8 cellular contexts compared by ENCODE assay signal in the genomic region with DNA sequence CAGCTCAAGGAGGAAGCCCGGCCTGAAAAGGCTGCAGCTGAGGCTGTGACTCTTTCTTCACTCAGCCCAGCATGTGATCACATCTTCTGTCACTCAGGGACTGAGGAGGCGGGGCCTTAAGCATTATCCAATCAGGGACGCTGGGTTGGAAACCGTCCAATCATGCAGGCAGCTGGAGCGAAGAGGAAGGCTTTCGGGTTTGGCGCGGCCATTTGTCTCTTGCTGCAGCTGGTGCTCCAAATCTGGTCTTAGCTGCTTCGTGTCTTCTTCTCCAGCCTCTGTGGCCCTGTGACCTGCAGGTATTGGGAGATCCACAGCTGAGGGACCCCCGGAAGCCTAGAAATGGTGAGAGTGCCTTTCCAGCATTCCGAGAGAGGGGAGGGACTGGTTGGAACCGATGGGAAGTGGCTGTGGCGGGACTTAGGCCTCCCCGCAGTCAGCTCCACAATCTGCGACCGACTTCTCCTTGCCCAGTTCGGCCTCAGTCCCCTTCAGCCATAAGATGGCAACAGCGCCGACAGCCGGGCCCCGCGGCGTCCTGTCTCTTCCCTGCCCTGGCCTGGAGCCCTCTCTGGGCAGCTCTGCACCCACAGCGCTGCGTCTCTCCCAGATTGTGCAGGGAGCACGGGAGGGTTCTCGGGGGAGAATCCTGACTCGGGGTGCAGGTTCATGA. TPM values are rescaled to one million over a fixed set of nuclear protein-coding genes. Genes with fewer than 3 reads are reported as not detected.
DNase-seq lines count a peak whose midpoint lies in the region; ATAC-seq and TF ChIP-seq lines count a peak whose summit lies in the region.

ZNF90 (plus strand) TSS at position 210 of the 673 bp plus-strand sequence; CDS start at position 343, 133 bp downstream.

- H3K36me3 ChIP-seq in Panc1 (ENCODE audit: control insufficient read depth, insufficient read depth, low read length) = no peaks in the 10 kb centered on the region

- peak within 1 kb of the TSS; percentile 63 for H3K27ac Mint-ChIP-seq in activated naive CD4-positive, alpha-beta T cell treated with anti-CD3 and anti-CD28 coated beads for 36 hours

- H3K4me1 Mint-ChIP-seq in activated naive CD4-positive, alpha-beta T cell treated with anti-CD3 and anti-CD28 coated beads for 36 hours (ENCODE audit: low read depth) = peaks cover 9% of the 10 kb centered on the region

- CTCF ChIA-PET in Panc1 (lab: Charles Lee) = no interaction called here
- CTCF ChIA-PET in activated naive CD4-positive, alpha-beta T cell treated with anti-CD3 and anti-CD28 coated beads for 36 hours (lab: Charles Lee) = interaction anchor here (0.8 kb wide), 3 partner anchors 25 to 160 kb away, joined by 3 read pairs; no protein-coding TSS in a partner anchor

- intact Hi-C loops in Panc1 (cut with micrococcal nuclease; ENCODE audit: unreplicated experiment) = no loop called here
- intact Hi-C loops in activated naive CD4-positive, alpha-beta T cell treated with anti-CD3 and anti-CD28 coated beads for 36 hours (cut with micrococcal nuclease) = loop anchor here (1.0 to 5.0 kb wide), 7 partner anchors 26 to 1689 kb away; partner anchors contain the start of genes ZNF100, ZNF486, ZNF506 and ZNF682

- in situ Hi-C loops in Panc1 (cut with HindIII; ENCODE audit: low pct_unique_long_range_greater_than_20kb, low sequenced_read_pairs) = no loop called here

- peak within 1 kb of the TSS; percentile 97 for H3K4me3 Mint-ChIP-seq in activated naive CD4-positive, alpha-beta T cell treated with anti-CD3 and anti-CD28 coated beads for 36 hours

- H3K27me3 ChIP-seq in Panc1 (ENCODE audit: control insufficient read depth, insufficient read depth, low read length) = no peaks in the 10 kb centered on the region

- peaks cover 35% of the 10 kb centered on the region for H3K36me3 Mint-ChIP-seq in activated naive CD4-positive, alpha-beta T cell treated with anti-CD3 and anti-CD28 coated beads for 36 hours (ENCODE audit: low read depth)

- no TSS peak for BruUV-seq in Panc1 (replicated peaks; lab: Mats Ljungman, UMichigan)

- H3K27me3 Mint-ChIP-seq in activated naive CD4-positive, alpha-beta T cell treated with anti-CD3 and anti-CD28 coated beads for 36 hours (ENCODE audit: low read depth) = no peaks in the 10 kb centered on the region

- ATAC-seq in GM18517 (IDR thresholded peaks at IDR 0.05; ENCODE audit: unreplicated experiment) (peak; percentile 97), HG03025 (IDR thresholded peaks at IDR 0.05; ENCODE audit: low FRiP score, unreplicated experiment) (peak; percentile 66), Panc1 (peak; percentile 99), GM18867 (IDR thresholded peaks at IDR 0.05; ENCODE audit: unreplicated experiment) (no peak)

- TF ChIP-seq CTCF in Panc1 (IDR thresholded peaks at IDR 0.05) = no peak

- H3K9me3 ChIP-seq in Panc1 (ENCODE audit: control insufficient read depth, insufficient read depth, low read depth, low read length) = no peaks in the 10 kb centered on the region

- H3K9me3 Mint-ChIP-seq in activated naive CD4-positive, alpha-beta T cell treated with anti-CD3 and anti-CD28 coated beads for 36 hours = no peaks in the 10 kb centered on the region

- H3K4me1 ChIP-seq in Panc1 (ENCODE audit: control insufficient read depth, insufficient read depth, low read length) = peaks cover 3% of the 10 kb centered on the region; the same call in 1 of the 2 replicates

- DNase-seq in Panc1 (ENCODE audit: low read depth, low spot score) (peak; percentile 83), globus pallidus (ENCODE audit: low spot score) (peak; percentile 98), non-pigmented ciliary epithelial cell (ENCODE audit: low read depth) (peak; percentile 94), stromal cell of bone marrow (ENCODE audit: low read depth) (peak; percentile 94)
- peak; percentile 98 for DNase-seq in activated naive CD4-positive, alpha-beta T cell treated with anti-CD3 and anti-CD28 coated beads for 36 hours

- POLR2A ChIA-PET in Panc1 (lab: Charles Lee) = interaction anchor here (0.8 kb wide), 1 partner anchor 26 kb away, joined by 3 read pairs; no protein-coding TSS in a partner anchor

- H3K4me3 ChIP-seq in Panc1 (ENCODE audit: low read depth in 2 of 2, low read length in 2 of 2) = peak within 1 kb of the TSS; percentile 58 to 80

- peak within 1 kb of the TSS; percentile 49 for H3K27ac ChIP-seq in Panc1 (ENCODE audit: low read length)

RNA-seq across cellular contexts. Expression of gene ZNF90, which starts in this region (rescaled TPM):
- total RNA-seq in Panc1 (2021; ENCODE audit: unreplicated experiment) = 7.5 TPM
- 3.7 TPM for polyA plus RNA-seq in Panc1 (2012; ENCODE audit: insufficient read length)
- total RNA-seq in activated naive CD4-positive, alpha-beta T cell treated with anti-CD3 and anti-CD28 coated beads for 36 hours = 10 to 100 TPM; 15.5 to 17.6 TPM
